In genomic region chr2:74814102-74814501, GRCh38 we compare ENCODE assay signal across 10 cellular contexts.
"Had no signal": no experiment of that assay in that cellular context is flagged by ENCODE, and none has a peak within 500 bp of the region (broad histone marks: within the 10 kb centered on the region; RNA-seq: fewer than 3 reads in every experiment).

No MANE protein-coding gene starts in this region.

- DNase-seq: GM23248, GOT3, H7, HFFc6, IMR-90, KG1 had no signal

- H3K27ac ChIP-seq: GM23248, HL-60 had no signal

- H3K9me3 ChIP-seq: HAP-1 had no signal

- H3K4me3 ChIP-seq: GM23248, HAP-1, K562 had no signal

- H3K36me3 ChIP-seq: HAP-1 had no signal

- ATAC-seq: HCT116, K562 had no signal

- H3K4me1 ChIP-seq: HAP-1 had no signal
